Comparison of ENCODE assay signal across 20 cellular contexts in genomic region chr13:39672378-39673132, GRCh38.
"Had no signal": no experiment of that assay in that cellular context is flagged by ENCODE, and none has a peak within 500 bp of the region (broad histone marks: within the 10 kb centered on the region; RNA-seq: fewer than 3 reads in every experiment).

No MANE protein-coding gene starts in this region.

- H3K36me3 ChIP-seq: transverse colon had no signal

- H3K27me3 Mint-ChIP-seq: stimulated activated naive CD8-positive, alpha-beta T cell treated with anti-CD3 and anti-CD28 coated beads, Interleukin-15, Interleukin-2, amounts not matched to agents 100 ng/mL and 50 ng/mL, for 24 hours had no signal

- H3K36me3 Mint-ChIP-seq: natural killer cell had no signal

- H3K9me3 Mint-ChIP-seq: mesothelial cell of epicardium; natural killer cell; stimulated activated naive CD8-positive, alpha-beta T cell treated with anti-CD3 and anti-CD28 coated beads, Interleukin-15, Interleukin-2, amounts not matched to agents 100 ng/mL and 50 ng/mL, for 24 hours had no signal

- ATAC-seq: heart right ventricle, left lobe of liver, natural killer cell had no signal

- H3K9me3 ChIP-seq: sigmoid colon, testis, transverse colon had no signal

- H3K4me1 ChIP-seq: sigmoid colon, testis had no signal

- H3K4me3 ChIP-seq: coronary artery, heart right ventricle, right atrium auricular region, sigmoid colon, skin epidermis, testis, transverse colon had no signal

- DNase-seq: effector CD4-positive, alpha-beta T cell; endodermal cell; erythroblast; heart right ventricle; islet precursor cell; mammary epithelial cell; natural killer cell; posterior cingulate gyrus; sigmoid colon; stimulated activated CD4-positive, alpha-beta T cell treated with anti-CD3 and anti-CD28 coated beads, Interleukin-12 subunit alpha, Interleukin-12 subunit beta, amount 100 ng/mL, for 4 hours; testis; transverse colon had no signal

- H3K4me3 Mint-ChIP-seq: endodermal cell; mesothelial cell of epicardium; natural killer cell; neural crest cell; stimulated activated naive CD8-positive, alpha-beta T cell treated with anti-CD3 and anti-CD28 coated beads, Interleukin-15, Interleukin-2, amounts not matched to agents 100 ng/mL and 50 ng/mL, for 24 hours had no signal

- H3K27ac ChIP-seq: coronary artery, heart right ventricle, right atrium auricular region, sigmoid colon, skin epidermis, testis, transverse colon had no signal

- H3K27me3 ChIP-seq: heart right ventricle, right atrium auricular region, sigmoid colon, testis, transverse colon had no signal

- FAIRE-seq: endothelial cell of umbilical vein had no signal

- H3K27ac Mint-ChIP-seq: endodermal cell; mesothelial cell of epicardium; natural killer cell; stimulated activated naive CD8-positive, alpha-beta T cell treated with anti-CD3 and anti-CD28 coated beads, Interleukin-15, Interleukin-2, amounts not matched to agents 100 ng/mL and 50 ng/mL, for 24 hours had no signal

- H3K4me1 Mint-ChIP-seq: endodermal cell, mesothelial cell of epicardium, natural killer cell, neural crest cell had no signal
